In genomic region chr17:45317113-45317820, GRCh38 we compare ENCODE assay signal across 8 cellular contexts.
DNase-seq lines count a peak whose midpoint lies in the region; ATAC-seq lines count a peak whose summit lies in the region.

No MANE protein-coding gene starts in this region.

- DNase-seq in AML-193 (lab: John Stamatoyannopoulos, UW): peak; percentile 100
- peak; percentile 99 to 100 for DNase-seq in NCI-H446 (lab: John Stamatoyannopoulos, UW)
- DNase-seq in cerebellar nuclear complex (lab: John Stamatoyannopoulos, UW): peak; percentile 98 to 99
- peak; percentile 100 for DNase-seq in islet precursor cell
- DNase-seq in stimulated activated CD4-positive, alpha-beta T cell treated with anti-CD3 and anti-CD28 coated beads, Interleukin-12 subunit alpha, Interleukin-12 subunit beta, amount 100 ng/mL, for 4 hours: peak; percentile 99

- ATAC-seq in GM19043 (IDR thresholded peaks at IDR 0.05; ENCODE audit: low read depth, unreplicated experiment) (peak; percentile 67), HG03354 (IDR thresholded peaks at IDR 0.05; ENCODE audit: poor library complexity, severe bottlenecking, unreplicated experiment) (peak; percentile 68)
- ATAC-seq in activated CD4-positive, CD25-positive, alpha-beta regulatory T cell treated with anti-CD3 and anti-CD28 coated beads, Interleukin-2, amount 50 U/mL, for 24 hours: peak; percentile 83 to 86

Comparison
In these comparisons a context has a peak if more than half of its experiments do, and no peak if none do; other contexts are left out.
1. Peak in every context shown above with its lines: DNase-seq and ATAC-seq.